In the genomic region with DNA sequence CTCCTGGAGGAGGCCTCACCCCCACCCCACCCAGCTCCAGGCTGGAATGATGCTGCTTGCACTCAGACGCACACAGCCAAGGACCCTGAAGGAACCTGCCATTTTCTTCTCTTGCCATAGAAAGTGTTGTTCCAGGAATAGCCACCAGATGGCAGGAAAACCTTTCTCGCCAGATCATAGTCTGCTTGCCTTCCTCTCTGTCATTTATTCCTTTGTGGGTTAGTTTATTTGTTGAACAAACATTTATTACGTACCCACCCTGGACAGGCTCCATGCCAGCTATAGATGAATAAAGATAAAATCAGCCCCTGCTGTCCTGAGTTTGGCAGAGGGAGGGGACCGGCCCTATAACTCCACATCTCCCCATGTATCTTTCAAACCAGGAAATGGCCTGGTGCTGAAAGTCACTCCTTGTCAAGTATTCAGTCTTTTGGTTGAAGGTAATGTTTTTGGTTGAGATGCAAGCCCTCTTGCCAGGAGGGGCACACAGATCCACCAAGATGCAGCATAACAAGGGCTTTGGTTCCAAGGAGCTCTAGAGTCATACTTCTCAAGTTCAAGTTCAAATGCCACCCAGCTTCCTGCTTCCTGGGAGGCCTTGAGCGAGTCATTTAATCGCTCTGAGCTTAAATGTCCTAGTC, we compare ENCODE assay signal across 8 cellular contexts. TPM values are rescaled to one million over a fixed set of nuclear protein-coding genes. Genes with fewer than 3 reads are reported as not detected.
A peak's percentile ranks its signal among the peaks of the same experiment; 100 is the strongest.
DNase-seq lines count a peak whose midpoint lies in the region; ATAC-seq and TF ChIP-seq lines count a peak whose summit lies in the region.

No MANE protein-coding gene starts in this region.

- H3K36me3 ChIP-seq in OCI-LY3 (replicated peaks; ENCODE audit: low read depth, low read length) (no peaks in the 10 kb centered on the region), thoracic aorta (no peaks in the 10 kb centered on the region)

- H3K27ac Mint-ChIP-seq in Calu3 (ENCODE audit: unreplicated experiment), result no peak overlapping the region
- peak overlapping the region; percentile 60 to 79 for H3K27ac Mint-ChIP-seq in natural killer cell treated with Interleukin-12 subunit alpha and Interleukin-12 subunit beta and Interleukin-15 and Interleukin-18, amount 100 ng/mL, for 72 hours

- no peaks in the 10 kb centered on the region for H3K9me3 Mint-ChIP-seq in Calu3 (ENCODE audit: low read depth, unreplicated experiment)
- H3K9me3 Mint-ChIP-seq in natural killer cell treated with Interleukin-12 subunit alpha and Interleukin-12 subunit beta and Interleukin-15 and Interleukin-18, amount 100 ng/mL, for 72 hours, result no peaks in the 10 kb centered on the region

- H2AFZ ChIP-seq in OCI-LY3 (ENCODE audit: low read depth, low read length), result peak overlapping the region; percentile 99

- H3K4me2 ChIP-seq in OCI-LY3 (ENCODE audit: low read length), result peak overlapping the region; percentile 78

- H3K27me3 ChIP-seq in OCI-LY3 (ENCODE audit: low read depth, low read length) (no peaks in the 10 kb centered on the region), thoracic aorta (replicated peaks; ENCODE audit: insufficient read depth) (no peaks in the 10 kb centered on the region)

- intact Hi-C loops in Calu3 (cut with micrococcal nuclease; ENCODE audit: unreplicated experiment), result loop anchor here (1.0 to 5.0 kb wide), 4 partner anchors 109 to 294 kb away; a partner anchor contains a TSS

- peak overlapping the region; percentile 45 for H3K4me3 ChIP-seq in OCI-LY3 (ENCODE audit: low read length)
- H3K4me3 ChIP-seq in epithelial cell of proximal tubule (ENCODE audit: low read depth, low read length), result no peak overlapping the region
- H3K4me3 ChIP-seq in thoracic aorta, result no peak overlapping the region

- H3K27ac ChIP-seq in OCI-LY3 (ENCODE audit: low read length), result no peak overlapping the region
- H3K27ac ChIP-seq in thoracic aorta, result no peak overlapping the region

- H3K9ac ChIP-seq in OCI-LY3 (ENCODE audit: low read length), result peak overlapping the region; percentile 7; the same call in 1 of the 2 replicates

- no peaks in the 10 kb centered on the region for H4K20me1 ChIP-seq in OCI-LY3 (ENCODE audit: insufficient read depth, low read length)

- TF ChIP-seq CTCF in Calu3 (IDR thresholded peaks at IDR 0.05; ENCODE audit: unreplicated experiment) (peak; percentile 65), OCI-LY3 (IDR thresholded peaks at IDR 0.05; ENCODE audit: low read depth, low read length) (peak; percentile 80), epithelial cell of proximal tubule (conservative IDR thresholded peaks at IDR 0.05; ENCODE audit: low read depth, low read length) (peak; percentile 90), thoracic aorta (IDR thresholded peaks at IDR 0.05) (peak; percentile 87)

- H3K27me3 Mint-ChIP-seq in Calu3 (ENCODE audit: unreplicated experiment), result peaks cover 8% of the 10 kb centered on the region
- no peaks in the 10 kb centered on the region for H3K27me3 Mint-ChIP-seq in natural killer cell treated with Interleukin-12 subunit alpha and Interleukin-12 subunit beta and Interleukin-15 and Interleukin-18, amount 100 ng/mL, for 72 hours

- no TSS peak for BruUV-seq in Calu3 (replicated peaks; lab: Mats Ljungman, UMichigan)

- peaks cover 5% of the 10 kb centered on the region; the same call in 1 of the 2 replicates for H3K4me1 ChIP-seq in OCI-LY3 (ENCODE audit: low read length)
- H3K4me1 ChIP-seq in thoracic aorta (ENCODE audit: control insufficient read depth in 1 of 2, low read depth in 2 of 2), result no peaks in the 10 kb centered on the region

- H3K79me2 ChIP-seq in OCI-LY3 (ENCODE audit: low read length), result no peaks in the 10 kb centered on the region

- peak; percentile 48 to 55 for ATAC-seq in natural killer cell treated with Interleukin-12 subunit alpha and Interleukin-12 subunit beta and Interleukin-15 and Interleukin-18, amount 100 ng/mL, for 72 hours
- ATAC-seq in thoracic aorta (ENCODE audit: insufficient number of reproducible peaks, low FRiP score, low read depth) (no peak), GM21825 (IDR thresholded peaks at IDR 0.05; ENCODE audit: unreplicated experiment) (no peak)

- CTCF ChIA-PET in Calu3 (lab: Charles Lee), result interaction anchor here (0.6 to 1.6 kb wide), 6 partner anchors 27 to 257 kb away, joined by 3 to 14 read pairs (median 6); a partner anchor contains a TSS

- H3K36me3 Mint-ChIP-seq in Calu3 (ENCODE audit: insufficient read depth, unreplicated experiment), result no peaks in the 10 kb centered on the region
- no peaks in the 10 kb centered on the region for H3K36me3 Mint-ChIP-seq in natural killer cell treated with Interleukin-12 subunit alpha and Interleukin-12 subunit beta and Interleukin-15 and Interleukin-18, amount 100 ng/mL, for 72 hours

- H3K9me3 ChIP-seq in OCI-LY3 (ENCODE audit: insufficient read depth, low read length), result no peaks in the 10 kb centered on the region
- H3K9me3 ChIP-seq in thoracic aorta, result no peaks in the 10 kb centered on the region

- DNase-seq in Calu3 (peak; percentile 70), HuH-7 (ENCODE audit: low spot score) (peak; percentile 64), epithelial cell of proximal tubule (ENCODE audit: low read depth) (no peak), thoracic aorta (ENCODE audit: low spot score) (no peak)
- DNase-seq in activated CD8-positive, alpha-beta memory T cell treated with anti-CD3 and anti-CD28 coated beads, Interleukin-2, amount 50 U/mL, for 1 hour (ENCODE audit: extremely low read depth), result peak; percentile 38
- no peak for DNase-seq in natural killer cell treated with Interleukin-12 subunit alpha and Interleukin-12 subunit beta and Interleukin-15 and Interleukin-18, amount 100 ng/mL, for 72 hours (ENCODE audit: low spot score)

- H3K4me1 Mint-ChIP-seq in Calu3 (ENCODE audit: low read depth, unreplicated experiment), result no peaks in the 10 kb centered on the region
- peaks cover 6 to 10% of the 10 kb centered on the region in 2 donors for H3K4me1 Mint-ChIP-seq in natural killer cell treated with Interleukin-12 subunit alpha and Interleukin-12 subunit beta and Interleukin-15 and Interleukin-18, amount 100 ng/mL, for 72 hours (ENCODE audit: low read depth in 2 of 2)

- H3K4me3 Mint-ChIP-seq in Calu3 (ENCODE audit: low read depth, unreplicated experiment), result no peak overlapping the region
- H3K4me3 Mint-ChIP-seq in natural killer cell treated with Interleukin-12 subunit alpha and Interleukin-12 subunit beta and Interleukin-15 and Interleukin-18, amount 100 ng/mL, for 72 hours, result no peak overlapping the region

RNA-seq across cellular contexts. Expression of a gene that starts 7.0 kb away (rescaled TPM):
- 16.0 and 24.3 TPM in 2 replicates for total RNA-seq in Calu3 (2022)
- total RNA-seq in epithelial cell of proximal tubule, result 2.1 and 4.2 TPM in 2 replicates
- total RNA-seq in natural killer cell treated with Interleukin-12 subunit alpha and Interleukin-12 subunit beta and Interleukin-15 and Interleukin-18, amount 100 ng/mL, for 72 hours, result 1 to 10 TPM in 1 of 2 donors, under 1 TPM in 1; 0.88 to 2.1 TPM
- 10 to 100 TPM; 12.7 to 17.6 TPM for total RNA-seq in thoracic aorta

RNA-seq across cellular contexts. Expression of a gene that starts 52.8 kb away (rescaled TPM):
- 0.20 and 0.24 TPM in 2 replicates for total RNA-seq in Calu3 (2022)
- 0.35 and 0.43 TPM in 2 replicates for total RNA-seq in epithelial cell of proximal tubule
- not detected for total RNA-seq in natural killer cell treated with Interleukin-12 subunit alpha and Interleukin-12 subunit beta and Interleukin-15 and Interleukin-18, amount 100 ng/mL, for 72 hours
- total RNA-seq in thoracic aorta, result under 1 TPM; 0.14 TPM

Comparison
In these comparisons a context has a peak if more than half of its experiments do, and no peak if none do; other contexts are left out.
1. DNase-seq: peak in Calu3 (single experiment), HuH-7 (single experiment) and activated CD8-positive, alpha-beta memory T cell treated with anti-CD3 and anti-CD28 coated beads, Interleukin-2, amount 50 U/mL, for 1 hour (single experiment); none in epithelial cell of proximal tubule (single experiment), natural killer cell treated with Interleukin-12 subunit alpha and Interleukin-12 subunit beta and Interleukin-15 and Interleukin-18, amount 100 ng/mL, for 72 hours (single experiment) and thoracic aorta (single experiment).
2. ATAC-seq: peak in natural killer cell treated with Interleukin-12 subunit alpha and Interleukin-12 subunit beta and Interleukin-15 and Interleukin-18, amount 100 ng/mL, for 72 hours (2 of 2); none in thoracic aorta (single experiment) and GM21825 (single experiment).
3. Peak in every context shown above with its lines, with median percentiles within 50 percentile points of each other: CTCF ChIP-seq.